In genomic region chr22:21972293-21972779, GRCh38 we compare ENCODE assay signal across 1 cellular context.
TF ChIP-seq lines count a peak whose summit lies in the region.

No MANE protein-coding gene starts in this region.

TF ChIP-seq in endothelial cell of umbilical vein, 7 proteins besides CTCF, POLR2A, EP300 and RAD21:
- TF ChIP-seq MYC (IDR thresholded peaks at IDR 0.05; ENCODE audit: low read depth, low read length) = no peak
- TF ChIP-seq EZH2 (IDR thresholded peaks at IDR 0.05; ENCODE audit: borderline replicate concordance, low read depth, low read length, severe bottlenecking) = no peak
- TF ChIP-seq POLR2AphosphoS5 (IDR thresholded peaks at IDR 0.05; ENCODE audit: insufficient read depth, low read depth, low read length) = no peak
- no peak for TF ChIP-seq FOS (IDR thresholded peaks at IDR 0.05; ENCODE audit: borderline replicate concordance, insufficient read depth, low read length)
TF ChIP-seq in endothelial cell of umbilical vein: peak in this region for 0.
